1 cellular context compared by ENCODE assay signal in the genomic region with DNA sequence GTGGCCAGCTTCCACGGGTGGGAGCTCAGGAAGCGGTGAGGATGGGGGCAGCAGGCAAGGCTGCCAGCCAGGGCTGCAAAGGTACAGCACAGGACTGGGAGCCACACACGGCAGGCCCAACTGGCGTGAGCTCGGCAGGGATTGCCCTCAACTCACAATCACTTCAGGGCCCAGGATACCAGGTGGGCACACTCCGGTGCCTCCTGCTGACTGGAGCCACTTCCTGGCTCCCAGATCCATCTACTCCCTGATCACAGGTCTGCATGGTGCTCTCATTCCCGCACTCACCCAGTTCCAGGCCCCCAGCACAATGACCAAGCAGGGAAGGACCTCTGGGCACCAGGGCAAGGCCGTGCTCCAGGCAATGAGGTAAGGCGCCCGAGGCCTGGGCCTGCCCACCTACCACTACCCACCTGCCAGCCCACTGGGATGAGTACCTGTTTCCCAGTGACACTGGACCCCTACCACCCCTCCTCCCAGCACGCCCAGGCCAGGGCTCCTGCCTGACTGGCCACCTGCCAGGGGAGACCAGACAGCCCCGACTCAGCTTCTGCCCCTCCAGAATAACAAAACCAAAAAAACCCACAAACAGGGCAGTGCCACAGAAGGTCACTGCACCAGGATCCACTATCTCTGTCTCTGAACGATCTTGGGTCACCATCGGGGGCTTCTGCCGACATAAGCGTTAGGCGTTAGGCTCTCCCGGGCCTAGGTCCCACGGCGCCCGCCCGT.
TF ChIP-seq lines count a peak whose summit lies in the region.

No MANE protein-coding gene starts in this region.

TF ChIP-seq in WTC11, 78 proteins besides CTCF, POLR2A, EP300 and RAD21:
- TF ChIP-seq, protein P1, sequence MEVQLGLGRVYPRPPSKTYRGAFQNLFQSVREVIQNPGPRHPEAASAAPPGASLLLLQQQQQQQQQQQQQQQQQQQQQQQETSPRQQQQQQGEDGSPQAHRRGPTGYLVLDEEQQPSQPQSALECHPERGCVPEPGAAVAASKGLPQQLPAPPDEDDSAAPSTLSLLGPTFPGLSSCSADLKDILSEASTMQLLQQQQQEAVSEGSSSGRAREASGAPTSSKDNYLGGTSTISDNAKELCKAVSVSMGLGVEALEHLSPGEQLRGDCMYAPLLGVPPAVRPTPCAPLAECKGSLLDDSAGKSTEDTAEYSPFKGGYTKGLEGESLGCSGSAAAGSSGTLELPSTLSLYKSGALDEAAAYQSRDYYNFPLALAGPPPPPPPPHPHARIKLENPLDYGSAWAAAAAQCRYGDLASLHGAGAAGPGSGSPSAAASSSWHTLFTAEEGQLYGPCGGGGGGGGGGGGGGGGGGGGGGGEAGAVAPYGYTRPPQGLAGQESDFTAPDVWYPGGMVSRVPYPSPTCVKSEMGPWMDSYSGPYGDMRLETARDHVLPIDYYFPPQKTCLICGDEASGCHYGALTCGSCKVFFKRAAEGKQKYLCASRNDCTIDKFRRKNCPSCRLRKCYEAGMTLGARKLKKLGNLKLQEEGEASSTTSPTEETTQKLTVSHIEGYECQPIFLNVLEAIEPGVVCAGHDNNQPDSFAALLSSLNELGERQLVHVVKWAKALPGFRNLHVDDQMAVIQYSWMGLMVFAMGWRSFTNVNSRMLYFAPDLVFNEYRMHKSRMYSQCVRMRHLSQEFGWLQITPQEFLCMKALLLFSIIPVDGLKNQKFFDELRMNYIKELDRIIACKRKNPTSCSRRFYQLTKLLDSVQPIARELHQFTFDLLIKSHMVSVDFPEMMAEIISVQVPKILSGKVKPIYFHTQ (CRISPR knock-in tag; IDR thresholded peaks at IDR 0.05): no peak
- TF ChIP-seq, protein P2, sequence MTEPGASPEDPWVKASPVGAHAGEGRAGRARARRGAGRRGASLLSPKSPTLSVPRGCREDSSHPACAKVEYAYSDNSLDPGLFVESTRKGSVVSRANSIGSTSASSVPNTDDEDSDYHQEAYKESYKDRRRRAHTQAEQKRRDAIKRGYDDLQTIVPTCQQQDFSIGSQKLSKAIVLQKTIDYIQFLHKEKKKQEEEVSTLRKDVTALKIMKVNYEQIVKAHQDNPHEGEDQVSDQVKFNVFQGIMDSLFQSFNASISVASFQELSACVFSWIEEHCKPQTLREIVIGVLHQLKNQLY (CRISPR knock-in tag; IDR thresholded peaks at IDR 0.05): no peak
- TF ChIP-seq FOXK1 (CRISPR knock-in tag; IDR thresholded peaks at IDR 0.05) (no peak), PRRX2 (CRISPR knock-in tag; IDR thresholded peaks at IDR 0.05) (no peak), SMAD4 (CRISPR knock-in tag; IDR thresholded peaks at IDR 0.05) (no peak), ZNF219 (CRISPR knock-in tag; IDR thresholded peaks at IDR 0.05; ENCODE audit: borderline replicate concordance) (no peak), NR2C2 (CRISPR knock-in tag; IDR thresholded peaks at IDR 0.05) (no peak), SMAD3 (CRISPR knock-in tag; IDR thresholded peaks at IDR 0.05; ENCODE audit: borderline replicate concordance) (no peak), HMGA2 (CRISPR knock-in tag; IDR thresholded peaks at IDR 0.05) (no peak), KAT7 (CRISPR knock-in tag; IDR thresholded peaks at IDR 0.05; ENCODE audit: borderline replicate concordance) (no peak), ZNF232 (CRISPR knock-in tag; IDR thresholded peaks at IDR 0.05) (no peak), MXD4 (CRISPR knock-in tag; IDR thresholded peaks at IDR 0.05; ENCODE audit: borderline replicate concordance) (no peak), TP53 (CRISPR knock-in tag; IDR thresholded peaks at IDR 0.05) (no peak)
- TF ChIP-seq, protein P3, sequence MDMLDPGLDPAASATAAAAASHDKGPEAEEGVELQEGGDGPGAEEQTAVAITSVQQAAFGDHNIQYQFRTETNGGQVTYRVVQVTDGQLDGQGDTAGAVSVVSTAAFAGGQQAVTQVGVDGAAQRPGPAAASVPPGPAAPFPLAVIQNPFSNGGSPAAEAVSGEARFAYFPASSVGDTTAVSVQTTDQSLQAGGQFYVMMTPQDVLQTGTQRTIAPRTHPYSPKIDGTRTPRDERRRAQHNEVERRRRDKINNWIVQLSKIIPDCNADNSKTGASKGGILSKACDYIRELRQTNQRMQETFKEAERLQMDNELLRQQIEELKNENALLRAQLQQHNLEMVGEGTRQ (CRISPR knock-in tag; IDR thresholded peaks at IDR 0.05): no peak
- TF ChIP-seq, protein P4, sequence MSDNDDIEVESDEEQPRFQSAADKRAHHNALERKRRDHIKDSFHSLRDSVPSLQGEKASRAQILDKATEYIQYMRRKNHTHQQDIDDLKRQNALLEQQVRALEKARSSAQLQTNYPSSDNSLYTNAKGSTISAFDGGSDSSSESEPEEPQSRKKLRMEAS (CRISPR knock-in tag; IDR thresholded peaks at IDR 0.05): no peak
- TF ChIP-seq, protein P5, sequence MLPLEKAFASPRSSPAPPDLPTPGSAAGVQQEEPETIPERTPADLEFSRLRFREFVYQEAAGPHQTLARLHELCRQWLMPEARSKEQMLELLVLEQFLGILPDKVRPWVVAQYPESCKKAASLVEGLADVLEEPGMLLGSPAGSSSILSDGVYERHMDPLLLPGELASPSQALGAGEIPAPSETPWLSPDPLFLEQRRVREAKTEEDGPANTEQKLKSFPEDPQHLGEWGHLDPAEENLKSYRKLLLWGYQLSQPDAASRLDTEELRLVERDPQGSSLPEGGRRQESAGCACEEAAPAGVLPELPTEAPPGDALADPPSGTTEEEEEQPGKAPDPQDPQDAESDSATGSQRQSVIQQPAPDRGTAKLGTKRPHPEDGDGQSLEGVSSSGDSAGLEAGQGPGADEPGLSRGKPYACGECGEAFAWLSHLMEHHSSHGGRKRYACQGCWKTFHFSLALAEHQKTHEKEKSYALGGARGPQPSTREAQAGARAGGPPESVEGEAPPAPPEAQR (CRISPR knock-in tag; IDR thresholded peaks at IDR 0.05): no peak
- TF ChIP-seq, protein P6, sequence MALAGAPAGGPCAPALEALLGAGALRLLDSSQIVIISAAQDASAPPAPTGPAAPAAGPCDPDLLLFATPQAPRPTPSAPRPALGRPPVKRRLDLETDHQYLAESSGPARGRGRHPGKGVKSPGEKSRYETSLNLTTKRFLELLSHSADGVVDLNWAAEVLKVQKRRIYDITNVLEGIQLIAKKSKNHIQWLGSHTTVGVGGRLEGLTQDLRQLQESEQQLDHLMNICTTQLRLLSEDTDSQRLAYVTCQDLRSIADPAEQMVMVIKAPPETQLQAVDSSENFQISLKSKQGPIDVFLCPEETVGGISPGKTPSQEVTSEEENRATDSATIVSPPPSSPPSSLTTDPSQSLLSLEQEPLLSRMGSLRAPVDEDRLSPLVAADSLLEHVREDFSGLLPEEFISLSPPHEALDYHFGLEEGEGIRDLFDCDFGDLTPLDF (CRISPR knock-in tag; IDR thresholded peaks at IDR 0.05): no peak
